9 cellular contexts compared by ENCODE assay signal in the genomic region with DNA sequence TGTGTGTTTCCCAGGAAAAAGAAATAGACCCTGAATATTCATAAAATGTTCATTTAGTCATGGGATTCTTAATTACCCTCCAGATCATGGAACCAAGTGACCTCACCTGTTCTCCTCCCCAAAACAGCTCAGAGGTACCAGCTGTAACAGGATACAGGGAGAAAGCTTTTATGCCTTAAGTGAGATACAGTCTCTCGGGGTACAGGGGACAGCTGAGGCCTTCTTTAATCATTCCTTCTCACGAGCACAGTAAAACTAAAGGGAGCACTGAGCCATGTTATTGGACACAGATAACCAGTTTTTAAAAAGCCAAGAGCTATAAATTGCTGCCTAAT. TPM values are rescaled to one million over a fixed set of nuclear protein-coding genes. Genes with fewer than 3 reads are reported as not detected.
DNase-seq lines count a peak whose midpoint lies in the region; ATAC-seq and TF ChIP-seq lines count a peak whose summit lies in the region.
"Had no signal": no experiment of that assay in that cellular context is flagged by ENCODE, and none has a peak within 500 bp of the region (broad histone marks: within the 10 kb centered on the region; RNA-seq: fewer than 3 reads in every experiment).

No MANE protein-coding gene starts in this region.

- no peak for DNase-seq in right atrium auricular region (ENCODE audit: low spot score)
- no peak for DNase-seq in NCI-H226
- no peak for DNase-seq in adrenal gland
- DNase-seq in anterior cingulate cortex (lab: John Stamatoyannopoulos, UW): no peak
- no peak for DNase-seq in dorsolateral prefrontal cortex
- DNase-seq: NCI-H187 had no signal

- no peak overlapping the region for H3K4me3 ChIP-seq in right atrium auricular region
- H3K4me3 ChIP-seq in adrenal gland: no peak overlapping the region
- peak overlapping the region in 12 of 59 donors; percentile 1 to 38 (median 12) for H3K4me3 ChIP-seq in dorsolateral prefrontal cortex

- intact Hi-C loops in adrenal gland (cut with DNase I): no loop called here
- intact Hi-C loops in dorsolateral prefrontal cortex (cut with DNase I): no loop called here

- H3K9me3 ChIP-seq in right atrium auricular region (no peaks in the 10 kb centered on the region), adrenal gland (replicated peaks in 1 of 3) (no peaks in the 10 kb centered on the region)

- H3K27ac ChIP-seq in right atrium auricular region (peak overlapping the region; percentile 19 to 77), adrenal gland (no peak overlapping the region), dorsolateral prefrontal cortex (peak overlapping the region in 2 of 59 donors; percentile 35 to 55)

- ATAC-seq in GM18858 (IDR thresholded peaks at IDR 0.05; ENCODE audit: unreplicated experiment) (peak; percentile 21), GM21381 (IDR thresholded peaks at IDR 0.05; ENCODE audit: unreplicated experiment) (peak; percentile 37), HG03175 (IDR thresholded peaks at IDR 0.05; ENCODE audit: unreplicated experiment) (peak; percentile 30)

- no peak for TF ChIP-seq CTCF in right atrium auricular region (IDR thresholded peaks at IDR 0.05)
- no peak for TF ChIP-seq CTCF in adrenal gland (IDR thresholded peaks at IDR 0.05)
- no peak for TF ChIP-seq CTCF in dorsolateral prefrontal cortex (IDR thresholded peaks at IDR 0.05 in 54 of 56, conservative IDR thresholded peaks at IDR 0.05 in 2 of 56; ENCODE audit: low read depth in 1 of 56, partially characterized antibody in 56 of 56)

- no peak for TF ChIP-seq POLR2A in adrenal gland (IDR thresholded peaks at IDR 0.05)

- H3K4me1 ChIP-seq in right atrium auricular region (peaks cover 0 to 28% of the 10 kb centered on the region in 2 donors), adrenal gland (replicated peaks in 1 of 2) (no peaks in the 10 kb centered on the region)

- H3K36me3 ChIP-seq in right atrium auricular region (no peaks in the 10 kb centered on the region), adrenal gland (replicated peaks in 1 of 2) (no peaks in the 10 kb centered on the region)

- WGBS in adrenal gland, 4 donors: 73 to 74% (median 73%) methylated on average over 2 of the region's 2 CpGs

- H3K27me3 ChIP-seq in right atrium auricular region (no peaks in the 10 kb centered on the region), adrenal gland (no peaks in the 10 kb centered on the region), dorsolateral prefrontal cortex (no peaks in the 10 kb centered on the region)

RNA-seq across cellular contexts. Expression of gene EPHA4, which starts 16.6 kb away (rescaled TPM):
- total RNA-seq in right atrium auricular region (100 to 1,000 TPM in 1 of 2 donors, 10 to 100 TPM in 1; 74.2 to 107 TPM), adrenal gland (10 to 100 TPM in 6 of 8 donors, 1 to 10 TPM in 2; 3.0 to 37.2 (median 13.1) TPM), dorsolateral prefrontal cortex (100 to 1,000 TPM in 117 of 120 experiments, 10 to 100 TPM in 3; 61.1 to 341 (median 199) TPM)
- 1 to 10 TPM; 3.8 to 6.4 (median 4.0) TPM for polyA plus RNA-seq in adrenal gland

Comparison
In these comparisons a context has a peak if more than half of its experiments do, and no peak if none do; other contexts are left out.
1. H3K27ac ChIP-seq: peak in right atrium auricular region (2 of 2); none in adrenal gland (0 of 5).
2. Peak in every context shown above with its lines, with median percentiles within 50 percentile points of each other: ATAC-seq.